ENCODE assay signal across 13 cellular contexts in genomic region chr6:74626288-74626687, GRCh38.
A peak's percentile ranks its signal among the peaks of the same experiment; 100 is the strongest.
DNase-seq lines count a peak whose midpoint lies in the region; ATAC-seq and TF ChIP-seq lines count a peak whose summit lies in the region.
"Had no signal": no experiment of that assay in that cellular context is flagged by ENCODE, and none has a peak within 500 bp of the region (broad histone marks: within the 10 kb centered on the region; RNA-seq: fewer than 3 reads in every experiment).

No MANE protein-coding gene starts in this region.

- H3K36me3 ChIP-seq in iPS-20b (ENCODE audit: insufficient read depth, low read depth, low read length) (no peaks in the 10 kb centered on the region), prostate gland (no peaks in the 10 kb centered on the region)
- H3K36me3 ChIP-seq: BLaER1 had no signal

- POLR2A ChIA-PET in WTC11 (lab: Charles Lee): no interaction called here

- H3K4me3 ChIP-seq in iPS-20b (ENCODE audit: low read length) (no peak overlapping the region), prostate gland (no peak overlapping the region)
- H3K4me3 ChIP-seq: BLaER1 had no signal

- ATAC-seq in WTC11 (peak; percentile 74), HG03439 (IDR thresholded peaks at IDR 0.05; ENCODE audit: unreplicated experiment) (no peak)

- DNase-seq in DMS53 (lab: John Stamatoyannopoulos, UW): peak; percentile 31
- DNase-seq in DMS53 treated with DMSO at 0.1 percent for 48 hours (lab: John Stamatoyannopoulos, UW; ENCODE audit: unreplicated experiment): no peak
- peak; percentile 27 for DNase-seq in WTC11 (ENCODE audit: low spot score)
- DNase-seq in osteocyte (ENCODE audit: extremely low spot score, unreplicated experiment): no peak
- no peak for DNase-seq in KG1 (lab: John Stamatoyannopoulos, UW)
- no peak for DNase-seq in prostate gland (ENCODE audit: low spot score)
- DNase-seq: Caco-2; CD8-positive, alpha-beta memory T cell; H7 had no signal

- CTCF ChIA-PET in WTC11 (lab: Charles Lee): interaction anchor here (0.6 kb wide), 1 partner anchor 994 kb away, joined by 4 read pairs; no protein-coding TSS in a partner anchor

- TF ChIP-seq POLR2A in prostate gland (IDR thresholded peaks at IDR 0.05): no peak

- WGBS in prostate gland: 78% methylated on average over 3 of the region's 4 CpGs

- H3K4me1 ChIP-seq in iPS-20b (ENCODE audit: insufficient read depth, low read length) (peaks cover 3% of the 10 kb centered on the region; the same call in 1 of the 2 replicates), prostate gland (replicated peaks) (no peaks in the 10 kb centered on the region)
- H3K4me1 ChIP-seq: BLaER1, Caco-2 had no signal

- H3K9me3 Mint-ChIP-seq in WTC11 (peaks cover 46% of the 10 kb centered on the region), osteocyte (ENCODE audit: unreplicated experiment) (peaks cover 26% of the 10 kb centered on the region)

- H3K27ac Mint-ChIP-seq in WTC11 (no peak overlapping the region), osteocyte (ENCODE audit: unreplicated experiment) (peak overlapping the region; percentile 58)
- H3K27ac Mint-ChIP-seq: CD8-positive, alpha-beta memory T cell had no signal

- no peak overlapping the region for H3K9ac ChIP-seq in iPS-20b (ENCODE audit: low read depth, low read length)
- H3K9ac ChIP-seq: BLaER1 had no signal

- H3K27me3 ChIP-seq in iPS-20b (ENCODE audit: insufficient read depth, low read length) (no peaks in the 10 kb centered on the region), prostate gland (replicated peaks; ENCODE audit: insufficient read depth) (no peaks in the 10 kb centered on the region)
- H3K27me3 ChIP-seq: BLaER1 had no signal

- H3K4me3 Mint-ChIP-seq in WTC11 (no peak overlapping the region), osteocyte (ENCODE audit: unreplicated experiment) (no peak overlapping the region)
- H3K4me3 Mint-ChIP-seq: CD8-positive, alpha-beta memory T cell had no signal

- H3K36me3 Mint-ChIP-seq in WTC11: peaks cover 24% of the 10 kb centered on the region
- H3K36me3 Mint-ChIP-seq in osteocyte (ENCODE audit: unreplicated experiment): peaks cover 11% of the 10 kb centered on the region
- H3K36me3 Mint-ChIP-seq: CD8-positive, alpha-beta memory T cell had no signal

- H3K4me1 Mint-ChIP-seq in WTC11: peaks cover 6% of the 10 kb centered on the region
- H3K4me1 Mint-ChIP-seq in osteocyte (ENCODE audit: unreplicated experiment): peaks cover 21% of the 10 kb centered on the region
- H3K4me1 Mint-ChIP-seq: CD8-positive, alpha-beta memory T cell had no signal

- TF ChIP-seq CTCF in WTC11 (IDR thresholded peaks at IDR 0.05) (no peak), osteocyte (IDR thresholded peaks at IDR 0.05) (no peak), prostate gland (IDR thresholded peaks at IDR 0.05) (no peak)

- intact Hi-C loops in prostate gland (cut with DNase I): no loop called here

- H3K27ac ChIP-seq in iPS-20b (ENCODE audit: low read length) (peak overlapping the region; percentile 65), prostate gland (no peak overlapping the region)
- H3K27ac ChIP-seq: 22Rv1, BLaER1 had no signal

- no peaks in the 10 kb centered on the region for H3K27me3 Mint-ChIP-seq in WTC11 (ENCODE audit: low read depth)
- no peaks in the 10 kb centered on the region for H3K27me3 Mint-ChIP-seq in osteocyte (ENCODE audit: unreplicated experiment)
- H3K27me3 Mint-ChIP-seq: CD8-positive, alpha-beta memory T cell had no signal

- H3K9me3 ChIP-seq in iPS-20b (ENCODE audit: insufficient read depth, low read depth, low read length) (peaks cover 18% of the 10 kb centered on the region), prostate gland (no peaks in the 10 kb centered on the region)

TF ChIP-seq in WTC11, 78 proteins besides CTCF, POLR2A, EP300 and RAD21:
- TF ChIP-seq E2F1 (CRISPR knock-in tag; IDR thresholded peaks at IDR 0.05): no peak
- TF ChIP-seq TCF7 (CRISPR knock-in tag; IDR thresholded peaks at IDR 0.05; ENCODE audit: low read depth): no peak
- TF ChIP-seq ZNF263 (CRISPR knock-in tag; IDR thresholded peaks at IDR 0.05; ENCODE audit: low read depth): no peak
- no peak for TF ChIP-seq ZNF317 (CRISPR knock-in tag; IDR thresholded peaks at IDR 0.05; ENCODE audit: borderline replicate concordance, low read depth)
- no peak for TF ChIP-seq ZNF138 (CRISPR knock-in tag; conservative IDR thresholded peaks at IDR 0.05)

Comparison
In these comparisons a context has a peak if more than half of its experiments do, and no peak if none do; other contexts are left out.
1. DNase-seq: peak in DMS53 (single experiment) and WTC11 (single experiment); none in DMS53 treated with DMSO at 0.1 percent for 48 hours (single experiment), osteocyte (single experiment), KG1 (single experiment) and prostate gland (single experiment).